ENCODE assay signal across 1 cellular context in genomic region chr15:58520464-58520863, GRCh38.
TF ChIP-seq lines count a peak whose summit lies in the region.

No MANE protein-coding gene starts in this region.

TF ChIP-seq in K562, 482 proteins besides CTCF, POLR2A, EP300 and RAD21:
- TF ChIP-seq, protein P1, sequence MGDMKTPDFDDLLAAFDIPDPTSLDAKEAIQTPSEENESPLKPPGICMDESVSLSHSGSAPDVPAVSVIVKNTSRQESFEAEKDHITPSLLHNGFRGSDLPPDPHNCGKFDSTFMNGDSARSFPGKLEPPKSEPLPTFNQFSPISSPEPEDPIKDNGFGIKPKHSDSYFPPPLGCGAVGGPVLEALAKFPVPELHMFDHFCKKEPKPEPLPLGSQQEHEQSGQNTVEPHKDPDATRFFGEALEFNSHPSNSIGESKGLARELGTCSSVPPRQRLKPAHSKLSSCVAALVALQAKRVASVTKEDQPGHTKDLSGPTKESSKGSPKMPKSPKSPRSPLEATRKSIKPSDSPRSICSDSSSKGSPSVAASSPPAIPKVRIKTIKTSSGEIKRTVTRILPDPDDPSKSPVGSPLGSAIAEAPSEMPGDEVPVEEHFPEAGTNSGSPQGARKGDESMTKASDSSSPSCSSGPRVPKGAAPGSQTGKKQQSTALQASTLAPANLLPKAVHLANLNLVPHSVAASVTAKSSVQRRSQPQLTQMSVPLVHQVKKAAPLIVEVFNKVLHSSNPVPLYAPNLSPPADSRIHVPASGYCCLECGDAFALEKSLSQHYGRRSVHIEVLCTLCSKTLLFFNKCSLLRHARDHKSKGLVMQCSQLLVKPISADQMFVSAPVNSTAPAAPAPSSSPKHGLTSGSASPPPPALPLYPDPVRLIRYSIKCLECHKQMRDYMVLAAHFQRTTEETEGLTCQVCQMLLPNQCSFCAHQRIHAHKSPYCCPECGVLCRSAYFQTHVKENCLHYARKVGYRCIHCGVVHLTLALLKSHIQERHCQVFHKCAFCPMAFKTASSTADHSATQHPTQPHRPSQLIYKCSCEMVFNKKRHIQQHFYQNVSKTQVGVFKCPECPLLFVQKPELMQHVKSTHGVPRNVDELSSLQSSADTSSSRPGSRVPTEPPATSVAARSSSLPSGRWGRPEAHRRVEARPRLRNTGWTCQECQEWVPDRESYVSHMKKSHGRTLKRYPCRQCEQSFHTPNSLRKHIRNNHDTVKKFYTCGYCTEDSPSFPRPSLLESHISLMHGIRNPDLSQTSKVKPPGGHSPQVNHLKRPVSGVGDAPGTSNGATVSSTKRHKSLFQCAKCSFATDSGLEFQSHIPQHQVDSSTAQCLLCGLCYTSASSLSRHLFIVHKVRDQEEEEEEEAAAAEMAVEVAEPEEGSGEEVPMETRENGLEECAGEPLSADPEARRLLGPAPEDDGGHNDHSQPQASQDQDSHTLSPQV (IDR thresholded peaks at IDR 0.05): 0 out of 2 replicates have a peak, but pooled peaks have one; percentile 24
- TF ChIP-seq MEF2D (tag; conservative IDR thresholded peaks at IDR 0.05; ENCODE audit: low read depth) (no peak), MCM3 (IDR thresholded peaks at IDR 0.05) (no peak), SRF (CRISPR knock-in tag; IDR thresholded peaks at IDR 0.05) (peak in 1 of 2 experiments; percentile 93; a peak in 2 of 4 replicates), MAZ (CRISPR knock-in tag; conservative IDR thresholded peaks at IDR 0.05 in 1 of 2, IDR thresholded peaks at IDR 0.05 in 1 of 2) (0 out of 4 replicates have a peak, but pooled peaks of 1 of the 2 experiments have one; percentile 51), MYNN (IDR thresholded peaks at IDR 0.05) (no peak), MYNN (CRISPR knock-in tag; IDR thresholded peaks at IDR 0.05) (no peak), ZNF175 (CRISPR knock-in tag; IDR thresholded peaks at IDR 0.05; ENCODE audit: low read depth) (peak; percentile 56; the same call in 1 of the 2 replicates), GABPB1 (CRISPR knock-in tag; IDR thresholded peaks at IDR 0.05) (0 out of 2 replicates have a peak, but pooled peaks have one; percentile 16), ZNF583 (CRISPR knock-in tag; IDR thresholded peaks at IDR 0.05) (0 out of 2 replicates have a peak, but pooled peaks have one; percentile 23)
